9 cellular contexts compared by ENCODE assay signal in genomic region chr16:84725481-84726078, GRCh38. TPM values are rescaled to one million over a fixed set of nuclear protein-coding genes. Genes with fewer than 3 reads are reported as not detected.
A peak's percentile ranks its signal among the peaks of the same experiment; 100 is the strongest.
DNase-seq lines count a peak whose midpoint lies in the region; ATAC-seq and TF ChIP-seq lines count a peak whose summit lies in the region.
"Had no signal": no experiment of that assay in that cellular context is flagged by ENCODE, and none has a peak within 500 bp of the region (broad histone marks: within the 10 kb centered on the region; RNA-seq: fewer than 3 reads in every experiment).

No MANE protein-coding gene starts in this region.

- peaks cover 10% of the 10 kb centered on the region; the same call in 2 of the 3 replicates for H3K36me3 Mint-ChIP-seq in GM23338 (ENCODE audit: low read depth)
- H3K36me3 Mint-ChIP-seq in activated B cell treated with CpG ODN at 0.5 μM for 24 hours (ENCODE audit: low read depth): peaks cover 21% of the 10 kb centered on the region

- no peak overlapping the region for H2AFZ ChIP-seq in GM23338

- no peaks in the 10 kb centered on the region for H3K9me2 ChIP-seq in GM23338 (ENCODE audit: insufficient read depth)

- H3K79me2 ChIP-seq in GM23338 (replicated peaks; ENCODE audit: insufficient read depth): peaks cover 100% of the 10 kb centered on the region

- 57% methylated on average over 8 of the region's 9 CpGs for WGBS in right lobe of liver (ENCODE audit: insufficient coverage, low coverage, low lambda C conversion rate, missing lambda C conversion rate)

- peaks cover 8% of the 10 kb centered on the region for H3K27me3 Mint-ChIP-seq in GM23338 (ENCODE audit: insufficient read depth, low read depth, poor library complexity)
- H3K27me3 Mint-ChIP-seq in activated B cell treated with CpG ODN at 0.5 μM for 24 hours: no peaks in the 10 kb centered on the region

- H3K36me3 ChIP-seq in A673 (ENCODE audit: insufficient read depth, low read length, poor library complexity, severe bottlenecking) (no peaks in the 10 kb centered on the region), GM23338 (ENCODE audit: insufficient read depth) (no peaks in the 10 kb centered on the region), right lobe of liver (no peaks in the 10 kb centered on the region), Peyer's patch (no peaks in the 10 kb centered on the region)

- peak overlapping the region; percentile 48 for H3K4me2 ChIP-seq in GM23338

- 0 out of 2 replicates have a peak, but pooled peaks cover 3% of the 10 kb centered on the region for H3F3A ChIP-seq in GM23338 (replicated peaks; ENCODE audit: low read depth)

- no peak for TF ChIP-seq POLR2A in right lobe of liver (IDR thresholded peaks at IDR 0.05)
- TF ChIP-seq POLR2A in Peyer's patch (IDR thresholded peaks at IDR 0.05): no peak

- H3K27ac ChIP-seq in A673 (ENCODE audit: low read depth, low read length, poor library complexity, severe bottlenecking) (peak overlapping the region; percentile 70), GM23338 (ENCODE audit: low read depth) (peak overlapping the region; percentile 94), right lobe of liver (no peak overlapping the region), Peyer's patch (peak overlapping the region in 2 of 4 donors; percentile 22 to 59)
- H3K27ac ChIP-seq: suprapubic skin had no signal

- POLR2A ChIA-PET in A673 (lab: Charles Lee; ENCODE audit: low non-redundant PET) (no interaction called here), activated B cell treated with CpG ODN at 0.5 μM for 24 hours (lab: Charles Lee) (interaction anchor here (0.7 to 1.2 kb wide), 2 partner anchors 119 to 212 kb away, joined by 3 to 4 read pairs; no protein-coding TSS in a partner anchor)

- H3K4me3 ChIP-seq in A673 (ENCODE audit: low read depth, low read length, poor library complexity, severe bottlenecking) (no peak overlapping the region), GM23338 (peak overlapping the region; percentile 1; the same call in 1 of the 2 replicates), right lobe of liver (no peak overlapping the region), Peyer's patch (no peak overlapping the region)
- H3K4me3 ChIP-seq: suprapubic skin had no signal

- no TSS peak for BruUV-seq in A673 (replicated peaks; lab: Mats Ljungman, UMichigan)

- DNase-seq in A673 (ENCODE audit: low spot score) (no peak), GM23338 (ENCODE audit: low spot score) (no peak), activated B cell treated with CpG ODN at 0.5 μM for 24 hours (no peak), right lobe of liver (peak in 1 of 3 donors; percentile 37), cortex of kidney (lab: John Stamatoyannopoulos, UW) (no peak), omental fat pad (ENCODE audit: low spot score) (no peak), Peyer's patch (no peak)

- CTCF ChIA-PET in A673 (lab: Charles Lee) (interaction anchor here (0.6 to 3.0 kb wide), 5 partner anchors 13 to 229 kb away, joined by 3 to 21 read pairs (median 7); no protein-coding TSS in a partner anchor), activated B cell treated with CpG ODN at 0.5 μM for 24 hours (lab: Charles Lee) (interaction anchor here (0.5 to 5.8 kb wide), 30 partner anchors 8 to 448 kb away, joined by 3 to 82 read pairs (median 6); partner anchors contain the start of genes COTL1 and MEAK7)

- peak overlapping the region; percentile 94 for H3K27ac Mint-ChIP-seq in GM23338
- peak overlapping the region; percentile 86 for H3K27ac Mint-ChIP-seq in activated B cell treated with CpG ODN at 0.5 μM for 24 hours

- H3K27me3 ChIP-seq in A673 (replicated peaks; ENCODE audit: insufficient read depth, low read depth, low read length, poor library complexity): no peaks in the 10 kb centered on the region
- no peaks in the 10 kb centered on the region for H3K27me3 ChIP-seq in GM23338 (ENCODE audit: insufficient read depth)
- H3K27me3 ChIP-seq in right lobe of liver: no peaks in the 10 kb centered on the region
- no peaks in the 10 kb centered on the region for H3K27me3 ChIP-seq in Peyer's patch
- H3K27me3 ChIP-seq: suprapubic skin had no signal

- H3K9me3 ChIP-seq in A673 (ENCODE audit: low read depth, low read length, poor library complexity, severe bottlenecking) (no peaks in the 10 kb centered on the region), right lobe of liver (no peaks in the 10 kb centered on the region), Peyer's patch (no peaks in the 10 kb centered on the region)
- H3K9me3 ChIP-seq: suprapubic skin had no signal

- H3K4me1 ChIP-seq in A673 (ENCODE audit: insufficient read depth, low read length, poor library complexity, severe bottlenecking) (peaks cover 83% of the 10 kb centered on the region), GM23338 (ENCODE audit: insufficient read depth) (peaks cover 74% of the 10 kb centered on the region), right lobe of liver (peaks cover 0 to 56% (median 14%) of the 10 kb centered on the region in 4 donors), Peyer's patch (peaks cover 0 to 57% (median 16%) of the 10 kb centered on the region in 4 donors)

- intact Hi-C loops in A673 (cut with micrococcal nuclease; ENCODE audit: unreplicated experiment): loop anchor here (2.0 kb wide), 3 partner anchors 53 to 215 kb away; no protein-coding TSS in a partner anchor
- intact Hi-C loops in activated B cell treated with CpG ODN at 0.5 μM for 24 hours (cut with micrococcal nuclease): loop anchor here (1.0 to 5.0 kb wide), 6 partner anchors 13 to 448 kb away; no protein-coding TSS in a partner anchor
- intact Hi-C loops in right lobe of liver (cut with DNase I): loop anchor here (5.0 to 10.0 kb wide), 3 partner anchors 51 to 211 kb away; no protein-coding TSS in a partner anchor

- ATAC-seq in GM23338 (peak; percentile 45), activated B cell treated with CpG ODN at 0.5 μM for 24 hours (ENCODE audit: low read depth) (no peak), right lobe of liver (peak in 3 of 4 donors; percentile 11 to 35 (median 23)), HG03139 (IDR thresholded peaks at IDR 0.05; ENCODE audit: unreplicated experiment) (no peak), omental fat pad (ENCODE audit: low FRiP score) (no peak)

- H3K9me3 Mint-ChIP-seq in GM23338 (no peaks in the 10 kb centered on the region), activated B cell treated with CpG ODN at 0.5 μM for 24 hours (no peaks in the 10 kb centered on the region)

- TF ChIP-seq CTCF in A673 (conservative IDR thresholded peaks at IDR 0.05; ENCODE audit: low read depth, low read length) (no peak), GM23338 (conservative IDR thresholded peaks at IDR 0.05; ENCODE audit: low read depth in 2 of 2) (no peak), activated B cell treated with CpG ODN at 0.5 μM for 24 hours (IDR thresholded peaks at IDR 0.05) (no peak), right lobe of liver (IDR thresholded peaks at IDR 0.05) (no peak), omental fat pad (IDR thresholded peaks at IDR 0.05) (no peak), Peyer's patch (IDR thresholded peaks at IDR 0.05) (no peak)

- H3K4me1 Mint-ChIP-seq in GM23338 (peaks cover 82% of the 10 kb centered on the region), activated B cell treated with CpG ODN at 0.5 μM for 24 hours (peaks cover 80% of the 10 kb centered on the region)

- H4K20me1 ChIP-seq in GM23338 (replicated peaks; ENCODE audit: insufficient read depth): peaks cover 67% of the 10 kb centered on the region

- H3K4me3 Mint-ChIP-seq in GM23338: peak overlapping the region; percentile 53
- peak overlapping the region; percentile 81 for H3K4me3 Mint-ChIP-seq in activated B cell treated with CpG ODN at 0.5 μM for 24 hours

TF ChIP-seq in GM23338, 12 proteins besides CTCF, POLR2A, EP300 and RAD21 (continues in another document):
- TF ChIP-seq POLR2AphosphoS5 (IDR thresholded peaks at IDR 0.05; ENCODE audit: low read depth) (no peak), EZH2phosphoT487 (IDR thresholded peaks at IDR 0.05; ENCODE audit: unreplicated experiment) (no peak), ZNF331 (CRISPR knock-in tag; IDR thresholded peaks at IDR 0.05; ENCODE audit: low read depth) (no peak)

RNA-seq across cellular contexts. Expression of gene USP10, which starts 25.8 kb away (rescaled TPM):
- total RNA-seq in A673 (2021) (165 and 171 TPM in 2 replicates), activated B cell treated with CpG ODN at 0.5 μM for 24 hours (138 and 147 TPM in 2 replicates), right lobe of liver (10 to 100 TPM; 41.5 to 53.2 (median 44.6) TPM), omental fat pad (10 to 100 TPM; 44.6 to 89.6 (median 55.9) TPM), Peyer's patch (10 to 100 TPM; 48.0 to 85.5 (median 59.9) TPM)
- total RNA-seq in GM23338 (2014; rRNA removed; shearing (Covaris generic)): 144 and 158 TPM in 2 replicates
- 186 and 194 TPM in 2 replicates for polyA plus RNA-seq in GM23338 (2016; fragmentation: Nextera tagmentation; extraction: Ambion mirVana)

Comparison
In these comparisons a context has a peak if more than half of its experiments do, and no peak if none do; other contexts are left out.
1. H3K27ac ChIP-seq: peak in A673 (single experiment) and GM23338 (single experiment); none in right lobe of liver (0 of 3).
2. ATAC-seq: peak in GM23338 (single experiment) and right lobe of liver (3 of 4); none in activated B cell treated with CpG ODN at 0.5 μM for 24 hours (single experiment), HG03139 (single experiment) and omental fat pad (single experiment).